1 cellular context compared by ENCODE assay signal in genomic region chr1:103489881-103490280, GRCh38.
TF ChIP-seq lines count a peak whose summit lies in the region.

No MANE protein-coding gene starts in this region.

TF ChIP-seq in GM12878, 131 proteins besides CTCF, POLR2A, EP300 and RAD21 (continued from another document):
- no peak for TF ChIP-seq NFXL1 (IDR thresholded peaks at IDR 0.05; ENCODE audit: borderline replicate concordance)
- no peak for TF ChIP-seq RUNX3 (IDR thresholded peaks at IDR 0.05; ENCODE audit: low read length)
- TF ChIP-seq ZBED1 (IDR thresholded peaks at IDR 0.05; ENCODE audit: borderline replicate concordance): no peak
- TF ChIP-seq ZNF207 (IDR thresholded peaks at IDR 0.05; ENCODE audit: borderline replicate concordance): no peak
- TF ChIP-seq CREB1 (IDR thresholded peaks at IDR 0.05; ENCODE audit: low read depth): no peak
- no peak for TF ChIP-seq NR2C1 (IDR thresholded peaks at IDR 0.05)
- TF ChIP-seq WRNIP1 (IDR thresholded peaks at IDR 0.05; ENCODE audit: borderline replicate concordance, low read depth, low read length): no peak
